In the genomic region with DNA sequence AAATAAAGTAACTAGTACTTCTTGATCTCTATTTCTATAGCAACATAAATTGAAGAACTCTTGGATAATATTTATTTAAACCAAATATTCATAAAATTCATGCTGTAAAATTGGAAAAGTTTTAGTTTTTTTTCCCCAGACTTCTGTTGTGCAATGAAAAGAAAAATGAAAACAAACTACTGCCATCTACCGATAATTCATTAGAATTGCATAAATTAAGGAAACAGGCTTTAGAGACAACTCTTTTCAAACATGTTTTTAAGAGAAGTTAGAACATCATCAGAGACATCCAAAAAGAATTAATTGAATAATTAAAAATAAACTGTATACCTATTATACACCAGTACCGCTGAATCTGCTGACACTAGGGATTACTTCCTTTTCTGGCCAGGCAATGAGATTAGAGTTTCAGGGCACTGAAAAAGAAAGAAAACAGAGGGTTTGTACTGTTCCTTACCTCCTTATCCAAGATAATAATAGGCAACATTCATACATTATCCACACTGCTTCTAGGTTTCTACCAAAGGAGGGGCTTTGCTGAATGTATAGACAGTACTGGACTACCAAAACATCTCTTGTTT, we compare ENCODE assay signal across 8 cellular contexts. TPM values are rescaled to one million over a fixed set of nuclear protein-coding genes. Genes with fewer than 3 reads are reported as not detected.
DNase-seq lines count a peak whose midpoint lies in the region; ATAC-seq and TF ChIP-seq lines count a peak whose summit lies in the region.

No MANE protein-coding gene starts in this region.

- CTCF ChIA-PET in CD8-positive, alpha-beta T cell (lab: Charles Lee) = interaction anchor here (0.9 kb wide), 1 partner anchor 893 kb away, joined by 3 read pairs; no protein-coding TSS in a partner anchor

- WGBS in right lobe of liver (ENCODE audit: insufficient coverage, low coverage, low lambda C conversion rate, missing lambda C conversion rate) = 5% methylated on average over 2 of the region's 2 CpGs

- DNase-seq in CD8-positive, alpha-beta T cell = no peak
- DNase-seq in ascending aorta (ENCODE audit: low spot score in 2 of 2) = no peak
- no peak for DNase-seq in right lobe of liver
- no peak for DNase-seq in activated naive CD4-positive, alpha-beta T cell (lab: John Stamatoyannopoulos, UW)
- DNase-seq in stimulated activated naive CD8-positive, alpha-beta T cell treated with anti-CD3 and anti-CD28 coated beads, Interleukin-15, Interleukin-2, amounts not matched to agents 100 U/mL and 50 U/mL, for 24 hours = no peak
- DNase-seq in activated T-cell treated with anti-CD3 and anti-CD28 coated beads for 4 hours = no peak
- DNase-seq in activated CD4-positive, alpha-beta T cell treated with anti-CD3 and anti-CD28 coated beads for 48 hours = no peak

- no peak overlapping the region for H2AFZ ChIP-seq in KMS-11 (ENCODE audit: low read depth)

- ATAC-seq in CD8-positive, alpha-beta T cell = no peak
- no peak for ATAC-seq in right lobe of liver
- ATAC-seq in stimulated activated naive CD8-positive, alpha-beta T cell treated with anti-CD3 and anti-CD28 coated beads, Interleukin-15, Interleukin-2, amounts not matched to agents 100 U/mL and 50 U/mL, for 24 hours = no peak

- no peaks in the 10 kb centered on the region for H3K36me3 Mint-ChIP-seq in CD8-positive, alpha-beta T cell

- H4K20me1 ChIP-seq in KMS-11 (ENCODE audit: insufficient read depth) = no peaks in the 10 kb centered on the region

- no peaks in the 10 kb centered on the region for H3K9me3 ChIP-seq in CD8-positive, alpha-beta T cell (ENCODE audit: low read length)
- H3K9me3 ChIP-seq in ascending aorta = no peaks in the 10 kb centered on the region
- no peaks in the 10 kb centered on the region for H3K9me3 ChIP-seq in right lobe of liver

- no peaks in the 10 kb centered on the region for H3K79me2 ChIP-seq in KMS-11 (ENCODE audit: insufficient read depth, low read depth)

- intact Hi-C loops in CD8-positive, alpha-beta T cell (cut with DNase I, micrococcal nuclease) = loop anchor here (1.0 to 10.0 kb wide), 7 partner anchors 400 to 1280 kb away; a partner anchor contains a TSS
- intact Hi-C loops in ascending aorta (cut with DNase I) = loop anchor here (5.0 to 10.0 kb wide), 2 partner anchors 787 to 1280 kb away; no protein-coding TSS in a partner anchor
- intact Hi-C loops in right lobe of liver (cut with DNase I) = no loop called here

- no peak for TF ChIP-seq POLR2A in right lobe of liver (IDR thresholded peaks at IDR 0.05)

- no peaks in the 10 kb centered on the region for H3K27me3 Mint-ChIP-seq in CD8-positive, alpha-beta T cell (ENCODE audit: low read depth)

- no peak overlapping the region for H3K27ac Mint-ChIP-seq in CD8-positive, alpha-beta T cell

- H3K9ac ChIP-seq in KMS-11 = no peak overlapping the region

- H3K36me3 ChIP-seq in CD8-positive, alpha-beta T cell (ENCODE audit: insufficient read depth, low read length) = no peaks in the 10 kb centered on the region
- no peaks in the 10 kb centered on the region for H3K36me3 ChIP-seq in KMS-11 (ENCODE audit: insufficient read depth)
- H3K36me3 ChIP-seq in ascending aorta = no peaks in the 10 kb centered on the region
- no peaks in the 10 kb centered on the region for H3K36me3 ChIP-seq in right lobe of liver

- peaks cover 2% of the 10 kb centered on the region for H3K9me3 Mint-ChIP-seq in CD8-positive, alpha-beta T cell

- no peaks in the 10 kb centered on the region for H3K27me3 ChIP-seq in CD8-positive, alpha-beta T cell (ENCODE audit: insufficient read depth, low read length)
- H3K27me3 ChIP-seq in KMS-11 (ENCODE audit: insufficient read depth, low read depth) (no peaks in the 10 kb centered on the region), ascending aorta (no peaks in the 10 kb centered on the region), right lobe of liver (no peaks in the 10 kb centered on the region)

- peak; percentile 89 for TF ChIP-seq CTCF in CD8-positive, alpha-beta T cell (IDR thresholded peaks at IDR 0.05)
- TF ChIP-seq CTCF in KMS-11 (conservative IDR thresholded peaks at IDR 0.05; ENCODE audit: low read depth, low read length) (peak; percentile 67), ascending aorta (IDR thresholded peaks at IDR 0.05) (peak in 2 of 3 experiments; percentile 50 to 71), right lobe of liver (IDR thresholded peaks at IDR 0.05) (peak; percentile 54 to 66 (median 62))

- H3K4me2 ChIP-seq in KMS-11 = no peak overlapping the region

- H3K4me1 ChIP-seq in CD8-positive, alpha-beta T cell (ENCODE audit: insufficient read depth, low read length) = peaks cover 6% of the 10 kb centered on the region
- H3K4me1 ChIP-seq in KMS-11 (ENCODE audit: low read depth, poor library complexity, severe bottlenecking) (peaks cover 26% of the 10 kb centered on the region), ascending aorta (peaks cover 0 to 6% of the 10 kb centered on the region in 2 donors), right lobe of liver (peaks cover 0 to 9% (median 4%) of the 10 kb centered on the region in 4 donors)

- no peak overlapping the region for H3K27ac ChIP-seq in CD8-positive, alpha-beta T cell (ENCODE audit: low read depth, low read length)
- H3K27ac ChIP-seq in KMS-11 (no peak overlapping the region), ascending aorta (no peak overlapping the region), right lobe of liver (no peak overlapping the region)

- no peak overlapping the region for H3K4me3 ChIP-seq in CD8-positive, alpha-beta T cell (ENCODE audit: low read depth, low read length)
- H3K4me3 ChIP-seq in KMS-11 (IDR thresholded peaks at IDR 0.05; ENCODE audit: insufficient read depth, low read depth, low read length) (no peak overlapping the region), ascending aorta (no peak overlapping the region), right lobe of liver (no peak overlapping the region)

- POLR2A ChIA-PET in CD8-positive, alpha-beta T cell (lab: Charles Lee) = no interaction called here

- H3K4me3 Mint-ChIP-seq in CD8-positive, alpha-beta T cell = no peak overlapping the region

- peaks cover 8% of the 10 kb centered on the region for H3K4me1 Mint-ChIP-seq in CD8-positive, alpha-beta T cell (ENCODE audit: low read depth)

RNA-seq across cellular contexts. Expression of a gene that starts 4.9 kb away (rescaled TPM):
- not detected for total RNA-seq in CD8-positive, alpha-beta T cell
- 0.64 TPM for total RNA-seq in ascending aorta
- 1 to 10 TPM; 1.7 to 4.9 (median 3.1) TPM for total RNA-seq in right lobe of liver

RNA-seq across cellular contexts. Expression of a gene that starts 5.1 kb away (rescaled TPM):
- under 1 TPM; 0.16 to 0.36 TPM for total RNA-seq in CD8-positive, alpha-beta T cell
- total RNA-seq in ascending aorta = 6.3 TPM
- total RNA-seq in right lobe of liver = 1 to 10 TPM; 2.7 to 8.4 (median 4.5) TPM

Comparison
In these comparisons a context has a peak if more than half of its experiments do, and no peak if none do; other contexts are left out.
1. intact Hi-C loops: an anchor here in CD8-positive, alpha-beta T cell (1.0 to 10.0 kb wide) and ascending aorta (5.0 to 10.0 kb wide); none called in right lobe of liver.